1 cellular context compared by ENCODE assay signal in the genomic region with DNA sequence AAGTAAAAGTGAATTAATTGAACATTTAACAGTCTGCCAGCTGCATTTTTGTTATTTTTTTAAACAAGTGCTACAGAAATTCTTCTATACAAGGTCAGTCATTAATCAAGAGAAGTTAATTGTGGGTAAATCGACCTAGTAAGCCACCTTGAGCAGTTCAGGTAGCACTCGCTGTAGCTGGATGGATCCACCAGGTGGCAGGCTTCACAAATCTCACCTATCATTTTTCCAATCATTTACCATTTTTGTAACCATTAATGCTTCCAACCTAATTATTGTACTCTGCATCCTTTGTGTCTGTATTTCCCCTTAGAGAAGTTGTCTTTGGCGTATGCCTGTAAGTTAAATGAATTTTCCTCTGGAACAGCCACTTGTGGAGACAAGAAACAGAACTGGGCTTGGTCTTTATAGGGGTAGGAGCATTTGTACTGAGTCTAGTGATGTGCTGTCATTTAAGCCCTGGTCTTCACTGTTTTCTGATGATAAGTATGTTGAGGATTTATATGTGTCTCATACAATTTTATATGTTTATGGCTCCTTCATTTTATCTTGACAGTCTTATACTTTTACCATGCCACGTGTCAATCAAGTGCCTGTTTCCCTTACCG.
TF ChIP-seq lines count a peak whose summit lies in the region.

No MANE protein-coding gene starts in this region.

TF ChIP-seq in K562, 482 proteins besides CTCF, POLR2A, EP300 and RAD21 (continued from another document):
- no peak for TF ChIP-seq RERE (CRISPR knock-in tag; IDR thresholded peaks at IDR 0.05; ENCODE audit: borderline replicate concordance)
